Comparison of ENCODE assay signal across 8 cellular contexts in the genomic region with DNA sequence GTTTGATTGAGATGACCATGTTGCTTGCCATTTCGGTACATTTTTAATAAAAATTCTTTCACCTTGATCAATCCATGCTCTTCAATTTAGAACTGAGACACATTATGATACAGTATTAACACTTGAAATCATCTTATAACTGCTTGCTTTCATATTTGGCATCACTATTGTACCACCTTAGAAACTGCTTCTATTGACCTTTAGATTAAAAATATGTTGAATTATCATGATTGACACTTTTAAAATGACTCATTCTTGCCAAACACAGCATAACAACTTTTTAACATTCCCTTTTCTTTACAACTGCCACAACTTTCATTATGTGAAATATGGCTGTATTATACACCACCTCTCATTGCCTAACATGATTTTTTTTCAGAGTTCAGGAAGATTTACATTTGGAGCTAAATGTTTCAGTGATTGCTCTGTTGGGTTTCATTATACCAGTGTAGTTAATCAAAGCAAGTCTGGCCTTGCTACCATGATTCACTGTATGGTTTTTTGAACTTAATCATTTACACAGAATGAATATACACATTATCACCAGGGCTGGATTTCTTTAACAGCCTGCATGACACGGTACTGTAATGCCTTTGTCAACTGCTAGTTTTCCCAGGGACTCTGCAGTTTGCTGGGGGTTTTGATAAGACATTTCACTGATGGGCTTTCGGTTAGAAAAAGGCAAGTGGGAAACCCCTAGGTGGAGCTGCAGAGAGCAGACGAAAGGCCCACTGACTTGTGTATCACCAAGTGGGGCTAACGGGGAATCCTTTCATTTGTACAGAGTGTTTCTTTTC.
DNase-seq lines count a peak whose midpoint lies in the region; ATAC-seq, FAIRE-seq and TF ChIP-seq lines count a peak whose summit lies in the region.

No MANE protein-coding gene starts in this region.

- H3K4me3 Mint-ChIP-seq in stimulated activated memory B cell treated with anti-CD40 and anti-IgM and Interleukin-4, amounts not matched to agents 10 μg/mL and 1 μg/mL and 100 μg/mL, for 72 hours, result no peak overlapping the region

- peaks cover 10% of the 10 kb centered on the region for H3K4me1 Mint-ChIP-seq in stimulated activated memory B cell treated with anti-CD40 and anti-IgM and Interleukin-4, amounts not matched to agents 10 μg/mL and 1 μg/mL and 100 μg/mL, for 72 hours

- no peaks in the 10 kb centered on the region for H3K36me3 ChIP-seq in WERI-Rb-1

- no peaks in the 10 kb centered on the region for H3K27me3 Mint-ChIP-seq in stimulated activated memory B cell treated with anti-CD40 and anti-IgM and Interleukin-4, amounts not matched to agents 10 μg/mL and 1 μg/mL and 100 μg/mL, for 72 hours

- TF ChIP-seq CTCF in AG09309 (IDR thresholded peaks at IDR 0.05; ENCODE audit: control insufficient read depth, insufficient read depth, low read depth, low read length, missing control alignments), result peak; percentile 45
- TF ChIP-seq CTCF in WERI-Rb-1 (IDR thresholded peaks at IDR 0.05; ENCODE audit: low read depth, low read length), result peak; percentile 72

- no peaks in the 10 kb centered on the region for H3K27me3 ChIP-seq in WERI-Rb-1 (ENCODE audit: insufficient read depth, low read depth, severe bottlenecking)

- H3K27ac ChIP-seq in WERI-Rb-1, result no peak overlapping the region

- peak; percentile 87 for ATAC-seq in GM18502 (IDR thresholded peaks at IDR 0.05; ENCODE audit: poor library complexity, unreplicated experiment)
- peak; percentile 67 for ATAC-seq in HG03342 (IDR thresholded peaks at IDR 0.05; ENCODE audit: unreplicated experiment)
- peak; percentile 62 for ATAC-seq in stimulated activated memory B cell treated with anti-CD40 and anti-IgM and Interleukin-4, amounts not matched to agents 10 μg/mL and 1 μg/mL and 100 μg/mL, for 72 hours

- H3K27ac Mint-ChIP-seq in stimulated activated memory B cell treated with anti-CD40 and anti-IgM and Interleukin-4, amounts not matched to agents 10 μg/mL and 1 μg/mL and 100 μg/mL, for 72 hours, result no peak overlapping the region

- no peak for DNase-seq in AG09309 (ENCODE audit: low read depth)
- peak; percentile 60 for DNase-seq in WERI-Rb-1
- DNase-seq in germinal center (ENCODE audit: low spot score), result peak; percentile 28
- DNase-seq in GM19239 (ENCODE audit: insufficient read length, low spot score), result no peak
- DNase-seq in NK-92 treated with Interleukin-12 subunit alpha and Interleukin-12 subunit beta, amount 100 ng/mL, for 24 hours (lab: John Stamatoyannopoulos, UW), result no peak

- H3K36me3 Mint-ChIP-seq in stimulated activated memory B cell treated with anti-CD40 and anti-IgM and Interleukin-4, amounts not matched to agents 10 μg/mL and 1 μg/mL and 100 μg/mL, for 72 hours, result no peaks in the 10 kb centered on the region

- H3K9me3 Mint-ChIP-seq in stimulated activated memory B cell treated with anti-CD40 and anti-IgM and Interleukin-4, amounts not matched to agents 10 μg/mL and 1 μg/mL and 100 μg/mL, for 72 hours, result peaks cover 3% of the 10 kb centered on the region

- H3K9me3 ChIP-seq in WERI-Rb-1 (ENCODE audit: severe bottlenecking), result no peaks in the 10 kb centered on the region

- FAIRE-seq in GM19239 (lab: Jason Lieb, UNC), result no peak

- H3K4me3 ChIP-seq in AG09309 (ENCODE audit: control insufficient read depth, low read depth, low read length) (no peak overlapping the region), WERI-Rb-1 (ENCODE audit: low read depth, low read length) (no peak overlapping the region)

Comparison
In these comparisons a context has a peak if more than half of its experiments do, and no peak if none do; other contexts are left out.
1. DNase-seq: peak in WERI-Rb-1 (single experiment) and germinal center (single experiment); none in AG09309 (single experiment), GM19239 (single experiment) and NK-92 treated with Interleukin-12 subunit alpha and Interleukin-12 subunit beta, amount 100 ng/mL, for 24 hours (single experiment).
2. Peak in every context shown above with its lines, with median percentiles within 50 percentile points of each other: ATAC-seq.